ENCODE assay signal across 8 cellular contexts in the genomic region with DNA sequence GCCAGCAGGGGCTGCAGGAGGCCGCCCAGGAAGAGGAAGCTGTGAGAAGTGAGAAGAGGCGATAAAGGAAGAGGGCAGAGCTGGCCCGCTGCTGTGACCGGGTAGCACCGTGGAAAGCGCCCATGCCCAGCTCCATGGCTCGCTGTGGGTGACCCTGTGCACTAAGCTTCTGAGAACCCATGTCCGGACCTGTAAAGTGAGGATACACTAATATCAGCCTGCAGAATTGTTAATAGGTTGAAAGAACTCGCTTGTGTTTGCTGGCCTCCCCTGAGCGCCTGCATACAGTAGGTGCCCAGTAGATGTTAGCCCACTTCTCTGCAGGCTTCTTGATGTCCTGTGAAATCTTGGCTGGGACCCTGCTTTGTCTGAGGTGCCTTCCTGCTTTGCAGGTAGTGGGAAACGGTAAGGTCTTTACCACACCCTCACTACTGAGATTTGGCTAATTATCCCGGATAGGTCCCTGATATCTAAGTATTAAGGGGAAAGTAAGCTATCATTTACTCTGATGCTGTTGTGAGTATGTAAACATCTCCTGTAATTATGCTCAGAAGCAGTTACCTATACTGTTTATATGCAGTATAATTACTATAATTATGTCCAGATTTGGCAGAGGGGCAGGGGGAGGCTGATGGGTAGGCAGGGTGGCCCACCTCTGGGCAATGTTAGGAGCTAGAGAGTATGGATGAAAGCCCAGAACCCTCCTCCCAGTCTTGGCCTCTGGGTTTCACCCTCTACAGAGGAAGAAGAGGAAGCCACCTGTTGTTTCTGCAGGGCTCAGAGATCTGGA.
DNase-seq lines count a peak whose midpoint lies in the region; ATAC-seq and TF ChIP-seq lines count a peak whose summit lies in the region.

No MANE protein-coding gene starts in this region.

- peaks cover 22 to 36% of the 10 kb centered on the region in 2 donors for H3K4me1 ChIP-seq in muscle layer of duodenum (ENCODE audit: control insufficient read depth in 1 of 2, insufficient read depth in 2 of 2, low read length in 2 of 2)

- peak overlapping the region; percentile 85 for H3K27ac Mint-ChIP-seq in central memory CD8-positive, alpha-beta T cell (ENCODE audit: low read depth)

- H3K4me1 Mint-ChIP-seq in central memory CD8-positive, alpha-beta T cell: peaks cover 41% of the 10 kb centered on the region

- no peaks in the 10 kb centered on the region for H3K9me3 ChIP-seq in muscle layer of duodenum (ENCODE audit: control insufficient read depth in 1 of 2, low read length in 2 of 2)

- H3K36me3 ChIP-seq in muscle layer of duodenum (ENCODE audit: control insufficient read depth in 1 of 2, insufficient read depth in 2 of 2, low read length in 2 of 2): no peaks in the 10 kb centered on the region

- H3K9me3 Mint-ChIP-seq in central memory CD8-positive, alpha-beta T cell: no peaks in the 10 kb centered on the region

- peaks cover 10% of the 10 kb centered on the region for H3K27me3 Mint-ChIP-seq in central memory CD8-positive, alpha-beta T cell

- DNase-seq in NCI-H748 treated with DMSO at 0.1 percent for 48 hours (lab: John Stamatoyannopoulos, UW) (peak; percentile 24), DMS79 treated with DMSO at 0.1 percent for 48 hours (lab: John Stamatoyannopoulos, UW) (no peak), NCI-H82 (lab: John Stamatoyannopoulos, UW) (no peak)
- DNase-seq in central memory CD8-positive, alpha-beta T cell (ENCODE audit: low spot score in 2 of 2): no peak

- peak overlapping the region; percentile 53 for H3K4me3 ChIP-seq in GM12875 (ENCODE audit: low read depth, low read length)
- peak overlapping the region; percentile 51 to 87 for H3K4me3 ChIP-seq in muscle layer of duodenum (ENCODE audit: low read depth in 1 of 2, low read length in 2 of 2)

- peaks cover 14% of the 10 kb centered on the region for H3K36me3 Mint-ChIP-seq in central memory CD8-positive, alpha-beta T cell (ENCODE audit: insufficient read depth)

- H3K27ac ChIP-seq in muscle layer of duodenum (ENCODE audit: low read length): peak overlapping the region; percentile 17

- H3K4me3 Mint-ChIP-seq in central memory CD8-positive, alpha-beta T cell: peak overlapping the region; percentile 86

- peak; percentile 34 for ATAC-seq in central memory CD8-positive, alpha-beta T cell (replicated peaks; ENCODE audit: extremely low read depth, poor library complexity, severe bottlenecking)
- ATAC-seq in HG02588 (IDR thresholded peaks at IDR 0.05; ENCODE audit: unreplicated experiment) (no peak), HG03175 (IDR thresholded peaks at IDR 0.05; ENCODE audit: unreplicated experiment) (no peak)

- TF ChIP-seq CTCF in GM12875 (IDR thresholded peaks at IDR 0.05; ENCODE audit: borderline replicate concordance, insufficient read depth, low read depth, low read length): no peak

- H3K27me3 ChIP-seq in muscle layer of duodenum (ENCODE audit: low read depth, low read length): no peaks in the 10 kb centered on the region
